Comparison of ENCODE assay signal across 2 cellular contexts in genomic region chr22:41998361-41999261, GRCh38.
A peak's percentile ranks its signal among the peaks of the same experiment; 100 is the strongest.
TF ChIP-seq lines count a peak whose summit lies in the region.

TSS of gene WBP2NL (plus strand) at chr22:41998788. CDS start at chr22:41998819, 31 bp downstream.

TF ChIP-seq in A549, 52 proteins besides CTCF, POLR2A, EP300 and RAD21 (continued from another document):
- TF ChIP-seq ESRRA (IDR thresholded peaks at IDR 0.05; ENCODE audit: borderline replicate concordance, low read length) (no peak), BCL3 (IDR thresholded peaks at IDR 0.05) (no peak), ZFP36 (IDR thresholded peaks at IDR 0.05; ENCODE audit: borderline replicate concordance, partially characterized antibody) (no peak), PBX3 (IDR thresholded peaks at IDR 0.05) (no peak), SREBF2 (IDR thresholded peaks at IDR 0.05) (no peak), RCOR1 (IDR thresholded peaks at IDR 0.05; ENCODE audit: low read depth, low read length) (no peak), FOSB (CRISPR knock-in tag; IDR thresholded peaks at IDR 0.05) (no peak), USF2 (IDR thresholded peaks at IDR 0.05) (peak; percentile 90), ZSCAN20 (CRISPR knock-in tag; IDR thresholded peaks at IDR 0.05) (no peak)

TF ChIP-seq in GM12878, 131 proteins besides CTCF, POLR2A, EP300 and RAD21 (continued from another document and continues in another):
- no peak for TF ChIP-seq E2F4 (IDR thresholded peaks at IDR 0.05; ENCODE audit: low read depth, low read length)
- TF ChIP-seq POU2F2 (IDR thresholded peaks at IDR 0.05; ENCODE audit: borderline replicate concordance, low read depth, low read length) = 0 out of 3 replicates have a peak, but pooled peaks have one; percentile 30
- no peak for TF ChIP-seq E2F8 (IDR thresholded peaks at IDR 0.05; ENCODE audit: low read depth, partially characterized antibody)
- TF ChIP-seq RELA (IDR thresholded peaks at IDR 0.05; ENCODE audit: borderline replicate concordance, partially characterized antibody) = peak; percentile 52
- TF ChIP-seq HSF1 (IDR thresholded peaks at IDR 0.05; ENCODE audit: low read depth, low read length) = no peak
- TF ChIP-seq ZNF592 (IDR thresholded peaks at IDR 0.05) = no peak
- no peak for TF ChIP-seq ZBTB40 (IDR thresholded peaks at IDR 0.05; ENCODE audit: borderline replicate concordance)
- peak; percentile 84 for TF ChIP-seq CREB1 (IDR thresholded peaks at IDR 0.05; ENCODE audit: low read depth)
- TF ChIP-seq RB1 (IDR thresholded peaks at IDR 0.05; ENCODE audit: borderline replicate concordance) = peak; percentile 26; the same call in 1 of the 2 replicates
- no peak for TF ChIP-seq GABPA (IDR thresholded peaks at IDR 0.05; ENCODE audit: low read depth)
- TF ChIP-seq ZNF207 (IDR thresholded peaks at IDR 0.05; ENCODE audit: borderline replicate concordance) = no peak
- TF ChIP-seq PKNOX1 (IDR thresholded peaks at IDR 0.05) = peak; percentile 67
- TF ChIP-seq GATAD2B (conservative IDR thresholded peaks at IDR 0.05; ENCODE audit: low read depth) = no peak
- TF ChIP-seq NFYA (IDR thresholded peaks at IDR 0.05; ENCODE audit: borderline replicate concordance, low read depth, low read length) = no peak
- no peak for TF ChIP-seq JUND (IDR thresholded peaks at IDR 0.05; ENCODE audit: low read depth, low read length)
- peak; percentile 76 for TF ChIP-seq POLR2AphosphoS5 (IDR thresholded peaks at IDR 0.05; ENCODE audit: low read length)
- TF ChIP-seq USF2 (IDR thresholded peaks at IDR 0.05; ENCODE audit: borderline replicate concordance, low read depth, low read length) = peak; percentile 69
- no peak for TF ChIP-seq FOS (IDR thresholded peaks at IDR 0.05; ENCODE audit: borderline replicate concordance, extremely low read depth, insufficient read length)
- TF ChIP-seq ZBTB11 (CRISPR knock-in tag; IDR thresholded peaks at IDR 0.05) = no peak
- no peak for TF ChIP-seq ZNF217 (IDR thresholded peaks at IDR 0.05)
- peak; percentile 89 for TF ChIP-seq ATF7 (IDR thresholded peaks at IDR 0.05; ENCODE audit: low read depth)
- no peak for TF ChIP-seq PAX8 (IDR thresholded peaks at IDR 0.05)
- no peak for TF ChIP-seq ZBTB33 (IDR thresholded peaks at IDR 0.05)
- TF ChIP-seq POLR2AphosphoS2 (IDR thresholded peaks at IDR 0.05; ENCODE audit: low read depth, low read length) = no peak
- no peak for TF ChIP-seq CEBPB (IDR thresholded peaks at IDR 0.05; ENCODE audit: borderline replicate concordance in 1 of 2, low read depth in 2 of 2, low read length in 2 of 2)
- no peak for TF ChIP-seq STAT1 (conservative IDR thresholded peaks at IDR 0.05)
- 0 out of 2 replicates have a peak, but pooled peaks have one; percentile 64 for TF ChIP-seq CREM (IDR thresholded peaks at IDR 0.05; ENCODE audit: low read depth)
- TF ChIP-seq TCF12 (IDR thresholded peaks at IDR 0.05; ENCODE audit: low read depth, low read length) = no peak
